ENCODE assay signal across 31 cellular contexts in genomic region chr5:134837530-134838181, GRCh38. TPM values are rescaled to one million over a fixed set of nuclear protein-coding genes. Genes with fewer than 3 reads are reported as not detected.
DNase-seq lines count a peak whose midpoint lies in the region; ATAC-seq, FAIRE-seq and TF ChIP-seq lines count a peak whose summit lies in the region.
"Had no signal": no experiment of that assay in that cellular context is flagged by ENCODE, and none has a peak within 500 bp of the region (broad histone marks: within the 10 kb centered on the region; RNA-seq: fewer than 3 reads in every experiment).

No MANE protein-coding gene starts in this region.

- H3K27ac ChIP-seq in A549 (peak overlapping the region; percentile 3 to 67; a peak in 3 of 6 replicates), astrocyte (ENCODE audit: low read depth, low read length) (no peak overlapping the region), kidney (ENCODE audit: low read depth in 2 of 2, low read length in 2 of 2) (peak overlapping the region in 1 of 2 donors; percentile 56)
- H3K27ac ChIP-seq: esophagus squamous epithelium, neural progenitor cell, SJSA1, thoracic aorta had no signal

- DNase-seq in A549 (ENCODE audit: low read depth in 1 of 2, low spot score in 1 of 2) (no peak), astrocyte (ENCODE audit: low read depth) (peak; percentile 18), fibroblast of pulmonary artery (ENCODE audit: low read depth) (peak; percentile 25), mucosa of descending colon (peak in 1 of 3 donors; percentile 50), kidney (no peak), inferior parietal cortex (ENCODE audit: extremely low spot score) (no peak), T-helper 1 cell (no peak), NCI-H1694 treated with DMSO at 0.1 percent for 48 hours (lab: John Stamatoyannopoulos, UW) (no peak)
- DNase-seq: 8988T; activated B cell treated with CpG ODN at 0.5 μM for 24 hours; activated CD4-positive, alpha-beta T cell treated with anti-CD3 and anti-CD28 coated beads, Interleukin-2, amount 50 U/mL, for 1 hour; activated naive CD4-positive, alpha-beta T cell treated with Interleukin-2 at 50 U/mL for 16 hours; activated T-cell treated with anti-CD3 and anti-CD28 coated beads, Interleukin-2, amount 50 U/mL, for 48 hours; amniotic stem cell; CD4-positive, CD25-positive, alpha-beta regulatory T cell; EL; endodermal cell; esophagus squamous epithelium; GOT3; mammary epithelial cell; NCI-H1105 treated with DMSO at 0.1 percent for 48 hours; NCI-H2029 treated with DMSO at 0.1 percent for 48 hours; NCI-H226; stimulated activated naive CD4-positive, alpha-beta T cell treated with Interleukin-2 at 50 U/mL for 16 hours had no signal

- no peaks in the 10 kb centered on the region for H4K20me1 ChIP-seq in astrocyte (ENCODE audit: insufficient read depth, low read length)

- no peaks in the 10 kb centered on the region for H3K27me3 ChIP-seq in astrocyte (ENCODE audit: insufficient read depth, low read length)
- H3K27me3 ChIP-seq: esophagus squamous epithelium, neural progenitor cell, SJSA1 had no signal

- H3K4me2 ChIP-seq in A549: peak overlapping the region; percentile 46; the same call in 2 of the 3 replicates
- no peak overlapping the region for H3K4me2 ChIP-seq in astrocyte (ENCODE audit: low read length)
- H3K4me2 ChIP-seq: neural progenitor cell had no signal

- no peaks in the 10 kb centered on the region for H3K27me3 Mint-ChIP-seq in astrocyte (ENCODE audit: low read depth, unreplicated experiment)
- H3K27me3 Mint-ChIP-seq: activated B cell treated with CpG ODN at 0.5 μM for 24 hours; CD4-positive, CD25-positive, alpha-beta regulatory T cell; dendritic cell treated with granulocyte-macrophage colony-stimulating factor and Interleukin-4, amounts not matched to agents 40 ng/mL and 50 ng/mL, for 4 days; progenitor cell of endocrine pancreas had no signal

- H3K9me3 ChIP-seq in A549 (no peaks in the 10 kb centered on the region), astrocyte (ENCODE audit: insufficient read depth, low read depth, low read length) (no peaks in the 10 kb centered on the region), mucosa of descending colon (no peaks in the 10 kb centered on the region), kidney (ENCODE audit: control insufficient read depth in 1 of 2, low read length in 2 of 2) (no peaks in the 10 kb centered on the region)
- H3K9me3 ChIP-seq: esophagus squamous epithelium, SJSA1, thoracic aorta had no signal

- no peak overlapping the region for H2AFZ ChIP-seq in astrocyte (ENCODE audit: low read depth, low read length)
- H2AFZ ChIP-seq: neural progenitor cell had no signal

- TF ChIP-seq RAD21 in A549 (conservative IDR thresholded peaks at IDR 0.05 in 1 of 2, IDR thresholded peaks at IDR 0.05 in 1 of 2): no peak

- H3K79me2 ChIP-seq in astrocyte (ENCODE audit: insufficient read depth, low read length): no peaks in the 10 kb centered on the region

- H3K9me3 Mint-ChIP-seq in astrocyte (ENCODE audit: unreplicated experiment): no peaks in the 10 kb centered on the region
- H3K9me3 Mint-ChIP-seq: activated B cell treated with CpG ODN at 0.5 μM for 24 hours; CD4-positive, CD25-positive, alpha-beta regulatory T cell; dendritic cell treated with granulocyte-macrophage colony-stimulating factor and Interleukin-4, amounts not matched to agents 40 ng/mL and 50 ng/mL, for 4 days; endodermal cell; neural progenitor cell had no signal

- H3K4me1 Mint-ChIP-seq in astrocyte (ENCODE audit: low read depth, unreplicated experiment): peaks cover 24% of the 10 kb centered on the region
- H3K4me1 Mint-ChIP-seq: activated B cell treated with CpG ODN at 0.5 μM for 24 hours; CD4-positive, CD25-positive, alpha-beta regulatory T cell; endodermal cell had no signal

- CTCF ChIA-PET in A549 (lab: Yijun Ruan, JAX): interaction anchor here (0.7 to 1.0 kb wide), 2 partner anchors 26 to 354 kb away, joined by 3 read pairs; no protein-coding TSS in a partner anchor

- ATAC-seq in A549 (no peak), mucosa of descending colon (peak; percentile 66)
- ATAC-seq: K562 had no signal

- H3K4me3 ChIP-seq in A549: no peak overlapping the region
- no peak overlapping the region for H3K4me3 ChIP-seq in astrocyte (ENCODE audit: insufficient read depth, low read depth, low read length)
- no peak overlapping the region for H3K4me3 ChIP-seq in fibroblast of pulmonary artery (replicated peaks; ENCODE audit: low read depth, low read length)
- H3K4me3 ChIP-seq in mucosa of descending colon: no peak overlapping the region
- H3K4me3 ChIP-seq in kidney (ENCODE audit: low read length in 2 of 2): no peak overlapping the region
- H3K4me3 ChIP-seq: esophagus squamous epithelium, K562, neural progenitor cell, SJSA1, thoracic aorta had no signal

- H3K27ac Mint-ChIP-seq in astrocyte (ENCODE audit: unreplicated experiment): no peak overlapping the region
- H3K27ac Mint-ChIP-seq: activated B cell treated with CpG ODN at 0.5 μM for 24 hours; CD4-positive, CD25-positive, alpha-beta regulatory T cell; dendritic cell treated with granulocyte-macrophage colony-stimulating factor and Interleukin-4, amounts not matched to agents 40 ng/mL and 50 ng/mL, for 4 days; endodermal cell; neural progenitor cell had no signal

- H3K4me3 Mint-ChIP-seq in astrocyte (ENCODE audit: unreplicated experiment): no peak overlapping the region
- H3K4me3 Mint-ChIP-seq: activated B cell treated with CpG ODN at 0.5 μM for 24 hours; CD4-positive, CD25-positive, alpha-beta regulatory T cell; dendritic cell treated with granulocyte-macrophage colony-stimulating factor and Interleukin-4, amounts not matched to agents 40 ng/mL and 50 ng/mL, for 4 days; endodermal cell; neural progenitor cell had no signal

- H3K9ac ChIP-seq in astrocyte (ENCODE audit: low read length) (no peak overlapping the region), kidney (ENCODE audit: low read length in 2 of 2) (no peak overlapping the region)
- H3K9ac ChIP-seq: neural progenitor cell had no signal

- POLR2A ChIA-PET in A549 (lab: Yijun Ruan, JAX): interaction anchor here (0.8 to 1.0 kb wide), 2 partner anchors 8 to 9 kb away, joined by 4 to 8 read pairs; partner anchors contain the start of gene C5orf24

- peaks cover 9% of the 10 kb centered on the region for H3K36me3 Mint-ChIP-seq in astrocyte (ENCODE audit: low read depth, unreplicated experiment)

- H3K4me1 ChIP-seq in A549 (peaks cover 38% of the 10 kb centered on the region), astrocyte (ENCODE audit: insufficient read depth, low read length) (peaks cover 23% of the 10 kb centered on the region), mucosa of descending colon (ENCODE audit: low read depth) (no peaks in the 10 kb centered on the region), kidney (ENCODE audit: control insufficient read depth in 1 of 2, insufficient read depth in 1 of 2, low read depth in 1 of 2, low read length in 2 of 2) (peaks cover 0 to 3% of the 10 kb centered on the region in 2 donors)
- H3K4me1 ChIP-seq: esophagus squamous epithelium, neural progenitor cell had no signal

- 88% methylated on average over 3 of the region's 3 CpGs for WGBS in A549 (ENCODE audit: missing lambda C conversion rate)

- TF ChIP-seq POLR2A in A549 (IDR thresholded peaks at IDR 0.05; ENCODE audit: low read length): no peak

- no peak for TF ChIP-seq EP300 in A549 (IDR thresholded peaks at IDR 0.05)

- TF ChIP-seq CTCF in A549 (IDR thresholded peaks at IDR 0.05) (no peak), astrocyte (IDR thresholded peaks at IDR 0.05; ENCODE audit: insufficient read depth, low read depth, low read length) (no peak), fibroblast of pulmonary artery (IDR thresholded peaks at IDR 0.05; ENCODE audit: low read length, missing control alignments) (no peak), mucosa of descending colon (IDR thresholded peaks at IDR 0.05) (no peak), kidney (IDR thresholded peaks at IDR 0.05; ENCODE audit: borderline replicate concordance, extremely low read depth, insufficient read depth) (no peak)

- intact Hi-C loops in mucosa of descending colon (cut with DNase I, micrococcal nuclease) (no loop called here), kidney (cut with DNase I) (no loop called here)

- FAIRE-seq in A549 (lab: Jason Lieb, UNC) (no peak), astrocyte (lab: Jason Lieb, UNC) (no peak), kidney (lab: Jason Lieb, UNC) (no peak)
- FAIRE-seq: GM12892, K562 had no signal

- H3K36me3 ChIP-seq in astrocyte (ENCODE audit: insufficient read depth, low read length): peaks cover 7% of the 10 kb centered on the region
- no peaks in the 10 kb centered on the region for H3K36me3 ChIP-seq in mucosa of descending colon (ENCODE audit: low read depth)
- H3K36me3 ChIP-seq in kidney (ENCODE audit: control insufficient read depth in 1 of 2, insufficient read depth in 2 of 2, low read length in 2 of 2): no peaks in the 10 kb centered on the region
- H3K36me3 ChIP-seq: thoracic aorta had no signal

TF ChIP-seq in A549, 52 proteins besides CTCF, POLR2A, EP300 and RAD21:
- TF ChIP-seq PHF8 (IDR thresholded peaks at IDR 0.05; ENCODE audit: borderline replicate concordance, low read depth): no peak

RNA-seq across cellular contexts. Expression of gene C5orf24, which starts 8.1 kb away (rescaled TPM):
- 44.6 and 53.7 TPM in 2 replicates for polyA plus RNA-seq in A549 (2011; rRNA removed)
- polyA plus RNA-seq in A549 (2012; cell fraction: cytosol; rRNA removed): 11.4 and 15.4 TPM in 2 replicates
- polyA plus RNA-seq in A549 (2012; cell fraction: nucleus; rRNA removed): 10.5 and 15.2 TPM in 2 replicates
- polyA plus RNA-seq in A549 (2017; fragmentation: RNase III; extraction: RNeasy Plus Mini Kit Qiagen cat#74134 plus additional on column Dnase treatment): 22.9 to 27.6 TPM (median 27.0 TPM) in 3 replicates
- 28.4 and 38.1 TPM in 2 replicates for polyA minus RNA-seq in A549 (2011; rRNA and poly(A)+ RNA removed)
- 88.4 and 96.9 TPM in 2 replicates for total RNA-seq in astrocyte
- total RNA-seq in mucosa of descending colon: 10 to 100 TPM; 23.7 to 48.6 (median 30.5) TPM
- total RNA-seq in kidney: 46.1 TPM
- 18.2 TPM for polyA plus RNA-seq in kidney (ENCODE audit: insufficient read depth, low read depth, low replicate concordance)

RNA-seq across cellular contexts. Expression of gene TXNDC15, which starts 36.5 kb away (rescaled TPM):
- polyA plus RNA-seq in A549 (2011; rRNA removed) (61.0 and 85.2 TPM in 2 replicates), A549 (2017; fragmentation: RNase III; extraction: RNeasy Plus Mini Kit Qiagen cat#74134 plus additional on column Dnase treatment) (71.1 to 81.0 TPM (median 76.7 TPM) in 3 replicates), kidney (ENCODE audit: insufficient read depth, low read depth, low replicate concordance) (87.3 TPM)
- 71.2 and 76.9 TPM in 2 replicates for polyA plus RNA-seq in A549 (2012; cell fraction: cytosol; rRNA removed)
- 46.2 and 65.3 TPM in 2 replicates for polyA plus RNA-seq in A549 (2012; cell fraction: nucleus; rRNA removed)
- 40.0 and 50.5 TPM in 2 replicates for polyA minus RNA-seq in A549 (2011; rRNA and poly(A)+ RNA removed)
- total RNA-seq in astrocyte (65.6 and 72.9 TPM in 2 replicates), mucosa of descending colon (10 to 100 TPM; 20.7 to 45.4 (median 32.8) TPM), kidney (78.0 TPM)

Comparison
In these comparisons a context has a peak if more than half of its experiments do, and no peak if none do; other contexts are left out.
1. DNase-seq: peak in astrocyte (single experiment) and fibroblast of pulmonary artery (single experiment); none in A549 (0 of 2), kidney (single experiment), inferior parietal cortex (single experiment), T-helper 1 cell (0 of 5) and NCI-H1694 treated with DMSO at 0.1 percent for 48 hours (single experiment).